10 cellular contexts compared by ENCODE assay signal in genomic region chr3:55484741-55485207, GRCh38. TPM values are rescaled to one million over a fixed set of nuclear protein-coding genes. Genes with fewer than 3 reads are reported as not detected.
DNase-seq lines count a peak whose midpoint lies in the region; ATAC-seq and TF ChIP-seq lines count a peak whose summit lies in the region.
"Had no signal": no experiment of that assay in that cellular context is flagged by ENCODE, and none has a peak within 500 bp of the region (broad histone marks: within the 10 kb centered on the region; RNA-seq: fewer than 3 reads in every experiment).

No MANE protein-coding gene starts in this region.

- peaks cover 0 to 70% (median 13%) of the 10 kb centered on the region in 12 donors for H3K4me1 ChIP-seq in heart left ventricle
- peaks cover 7% of the 10 kb centered on the region for H3K4me1 ChIP-seq in psoas muscle

- H3K9me3 ChIP-seq in heart left ventricle (no peaks in the 10 kb centered on the region), psoas muscle (no peaks in the 10 kb centered on the region)

- ATAC-seq in SK-N-SH treated with all-trans-retinoic acid at 6 μM for 48 hours, result peak; percentile 12
- ATAC-seq in heart left ventricle, result peak in 2 of 4 donors; percentile 5 to 7
- peak in 3 of 4 donors; percentile 1 to 2 (median 2) for ATAC-seq in psoas muscle
- no peak for ATAC-seq in HG02970 (IDR thresholded peaks at IDR 0.05; ENCODE audit: low FRiP score, unreplicated experiment)
- no peak for ATAC-seq in HG02973 (IDR thresholded peaks at IDR 0.05; ENCODE audit: unreplicated experiment)

- no peak for TF ChIP-seq POLR2A in heart left ventricle (IDR thresholded peaks at IDR 0.05)

- intact Hi-C loops in heart left ventricle (cut with DNase I) (loop anchor here (2.0 to 10.0 kb wide), 13 partner anchors 88 to 770 kb away; no protein-coding TSS in a partner anchor), psoas muscle (cut with DNase I) (loop anchor here (1.0 to 10.0 kb wide), 9 partner anchors 238 to 1010 kb away; no protein-coding TSS in a partner anchor)

- no peak for DNase-seq in GM12865 (ENCODE audit: low read depth)
- DNase-seq in heart left ventricle, result no peak
- no peak for DNase-seq in psoas muscle
- no peak for DNase-seq in T-helper 9 cell
- no peak for DNase-seq in NAMALWA (ENCODE audit: low spot score)
- DNase-seq: NK-92 treated with Interleukin-12 subunit alpha and Interleukin-12 subunit beta, amount 100 ng/mL, for 24 hours had no signal

- TF ChIP-seq CTCF in GM12865 (IDR thresholded peaks at IDR 0.05; ENCODE audit: insufficient read depth, low read depth, low read length, missing control alignments) (no peak), heart left ventricle (IDR thresholded peaks at IDR 0.05) (no peak), psoas muscle (IDR thresholded peaks at IDR 0.05) (no peak)

- H3K27ac ChIP-seq in heart left ventricle (peak overlapping the region in 2 of 12 donors; percentile 11 to 70), psoas muscle (no peak overlapping the region)

- 13 to 20% (median 14%) methylated on average over 15 to 17 of the region's 17 CpGs for WGBS in heart left ventricle, 4 donors
- 11 to 14% (median 13%) methylated on average over 16 to 17 of the region's 17 CpGs for WGBS in psoas muscle, 3 donors

- H3K4me3 ChIP-seq in GM12865 (ENCODE audit: low read depth, low read length) (peak overlapping the region; percentile 21; the same call in 1 of the 2 replicates), heart left ventricle (peak overlapping the region; percentile 37 to 92 (median 66)), psoas muscle (peak overlapping the region; percentile 86)

- H3K36me3 ChIP-seq in heart left ventricle (no peaks in the 10 kb centered on the region), psoas muscle (ENCODE audit: insufficient read depth in 1 of 2, low read depth in 1 of 2) (no peaks in the 10 kb centered on the region)

- H3K27me3 ChIP-seq in heart left ventricle, result peaks cover 4 to 90% (median 12%) of the 10 kb centered on the region in 9 donors
- peaks cover 0 to 13% (median 2%) of the 10 kb centered on the region in 3 donors for H3K27me3 ChIP-seq in psoas muscle (ENCODE audit: insufficient read depth in 3 of 3, low read length in 2 of 3)

TF ChIP-seq in SK-N-SH treated with all-trans-retinoic acid at 6 μM for 48 hours, 23 proteins besides CTCF, POLR2A, EP300 and RAD21:
- TF ChIP-seq TOX (CRISPR knock-in tag; IDR thresholded peaks at IDR 0.05; ENCODE audit: borderline replicate concordance), result no peak
- TF ChIP-seq GLIS3 (CRISPR knock-in tag; IDR thresholded peaks at IDR 0.05), result no peak
- TF ChIP-seq ZFP3 (CRISPR knock-in tag; IDR thresholded peaks at IDR 0.05), result no peak
- no peak for TF ChIP-seq PATZ1 (CRISPR knock-in tag; IDR thresholded peaks at IDR 0.05; ENCODE audit: borderline replicate concordance)
- no peak for TF ChIP-seq PPARA (CRISPR knock-in tag; IDR thresholded peaks at IDR 0.05; ENCODE audit: borderline replicate concordance)
- TF ChIP-seq BACH2 (CRISPR knock-in tag; IDR thresholded peaks at IDR 0.05; ENCODE audit: borderline replicate concordance), result no peak
- no peak for TF ChIP-seq CREB5 (CRISPR knock-in tag; IDR thresholded peaks at IDR 0.05; ENCODE audit: low read depth)
- no peak for TF ChIP-seq OSR1 (CRISPR knock-in tag; IDR thresholded peaks at IDR 0.05)
- TF ChIP-seq SNAI2 (CRISPR knock-in tag; IDR thresholded peaks at IDR 0.05), result no peak
- no peak for TF ChIP-seq ZNF70 (CRISPR knock-in tag; IDR thresholded peaks at IDR 0.05)
- TF ChIP-seq POU6F1 (CRISPR knock-in tag; IDR thresholded peaks at IDR 0.05; ENCODE audit: borderline replicate concordance, low read depth), result no peak
- no peak for TF ChIP-seq ZFP30 (CRISPR knock-in tag; IDR thresholded peaks at IDR 0.05)
- TF ChIP-seq ESRRG (CRISPR knock-in tag; IDR thresholded peaks at IDR 0.05), result no peak
- TF ChIP-seq ZNF8 (CRISPR knock-in tag; IDR thresholded peaks at IDR 0.05), result no peak
- no peak for TF ChIP-seq TSHZ2 (CRISPR knock-in tag; IDR thresholded peaks at IDR 0.05)
- TF ChIP-seq ZC3H10 (CRISPR knock-in tag; IDR thresholded peaks at IDR 0.05), result no peak

RNA-seq across cellular contexts. Expression of gene WNT5A, which starts 2.3 kb away (rescaled TPM):
- 1 to 10 TPM; 2.3 to 7.4 (median 3.4) TPM for total RNA-seq in heart left ventricle
- 1 to 10 TPM in 1 of 2 donors, under 1 TPM in 1; 0.35 to 1.1 TPM for polyA plus RNA-seq in heart left ventricle
- 1 to 10 TPM in 3 of 4 donors, under 1 TPM in 1; 0.59 to 6.2 (median 2.0) TPM for total RNA-seq in psoas muscle
- polyA plus RNA-seq in psoas muscle, result 1 to 10 TPM in 1 of 3 donors, under 1 TPM in 2; 0.43 to 2.3 (median 0.44) TPM
- total RNA-seq: HT-29 had no signal

Comparison
In these comparisons a context has a peak if more than half of its experiments do, and no peak if none do; other contexts are left out.
1. H3K4me3 ChIP-seq: peak in every context shown above with its lines; median percentile 86 in psoas muscle; 66 in heart left ventricle; 21 in GM12865.
2. ATAC-seq: peak in SK-N-SH treated with all-trans-retinoic acid at 6 μM for 48 hours (single experiment) and psoas muscle (3 of 4); none in HG02970 (single experiment) and HG02973 (single experiment).